19 cellular contexts compared by ENCODE assay signal in genomic region chr19:53907193-53907581, GRCh38. TPM values are rescaled to one million over a fixed set of nuclear protein-coding genes. Genes with fewer than 3 reads are reported as not detected.
A peak's percentile ranks its signal among the peaks of the same experiment; 100 is the strongest.
DNase-seq lines count a peak whose midpoint lies in the region; ATAC-seq and TF ChIP-seq lines count a peak whose summit lies in the region.
"Had no signal": no experiment of that assay in that cellular context is flagged by ENCODE, and none has a peak within 500 bp of the region (broad histone marks: within the 10 kb centered on the region; RNA-seq: fewer than 3 reads in every experiment).

No MANE protein-coding gene starts in this region.

- TF ChIP-seq CTCF in MCF 10A (IDR thresholded peaks at IDR 0.05; ENCODE audit: unreplicated experiment) = no peak
- TF ChIP-seq CTCF in breast epithelium (IDR thresholded peaks at IDR 0.05) = no peak
- no peak for TF ChIP-seq CTCF in brain (conservative IDR thresholded peaks at IDR 0.05)

- H3K4me1 ChIP-seq in breast epithelium (no peaks in the 10 kb centered on the region), mesendoderm (ENCODE audit: control insufficient read depth, low read depth, low read length) (no peaks in the 10 kb centered on the region)
- H3K4me1 ChIP-seq: HAP-1 had no signal

- H3K4me1 Mint-ChIP-seq in MCF 10A (ENCODE audit: insufficient read depth, unreplicated experiment) (peaks cover 7% of the 10 kb centered on the region), brain (peaks cover 57% of the 10 kb centered on the region)
- peaks cover 16% of the 10 kb centered on the region for H3K4me1 Mint-ChIP-seq in activated CD4-positive, alpha-beta T cell treated with anti-CD3 and anti-CD28 coated beads, Interleukin-2, amount 10 ng/mL, durations not matched to agents 7 days and 5 days

- H3K4me3 ChIP-seq in breast epithelium = no peak overlapping the region
- H3K4me3 ChIP-seq in mesendoderm (ENCODE audit: low read length) = no peak overlapping the region
- H3K4me3 ChIP-seq: cardiac muscle cell, left lung, PC-9 had no signal

- H4K8ac ChIP-seq in mesendoderm (ENCODE audit: low read depth, low read length) = no peak overlapping the region

- H3K27ac Mint-ChIP-seq in MCF 10A (ENCODE audit: low read depth, unreplicated experiment) (no peak overlapping the region), brain (peak overlapping the region in 3 of 5 experiments; percentile 53 to 81 (median 55))
- H3K27ac Mint-ChIP-seq in activated CD4-positive, alpha-beta T cell treated with anti-CD3 and anti-CD28 coated beads, Interleukin-2, amount 10 ng/mL, durations not matched to agents 7 days and 5 days = no peak overlapping the region
- H3K27ac Mint-ChIP-seq: activated naive CD8-positive, alpha-beta T cell treated with anti-CD3 and anti-CD28 coated beads, Interleukin-2, amount 50 U/mL, for 24 hours; stimulated activated memory B cell treated with anti-CD40 and anti-IgM and Interleukin-4, amounts not matched to agents 10 μg/mL and 1 μg/mL and 100 μg/mL, for 72 hours had no signal

- H3K27me3 ChIP-seq in breast epithelium = peaks cover 15 to 73% of the 10 kb centered on the region in 2 donors
- peaks cover 5% of the 10 kb centered on the region for H3K27me3 ChIP-seq in mesendoderm (ENCODE audit: insufficient read depth, low read length, poor library complexity)

- POLR2A ChIA-PET in MCF 10A (lab: Yijun Ruan, JAX) = interaction anchor here (0.6 kb wide), 1 partner anchor 493 kb away, joined by 3 read pairs; no protein-coding TSS in a partner anchor
- POLR2A ChIA-PET in activated CD4-positive, alpha-beta T cell treated with anti-CD3 and anti-CD28 coated beads, Interleukin-2, amount 10 ng/mL, durations not matched to agents 7 days and 5 days (lab: Charles Lee) = no interaction called here

- H2BK5ac ChIP-seq in mesendoderm (ENCODE audit: low read length) = no peak overlapping the region

- no peak overlapping the region for H2AK5ac ChIP-seq in mesendoderm (ENCODE audit: low read length)

- intact Hi-C loops in MCF 10A (cut with micrococcal nuclease) (loop anchor here (1.0 to 5.0 kb wide), 2 partner anchors 65 to 117 kb away; no protein-coding TSS in a partner anchor), breast epithelium (cut with DNase I; ENCODE audit: low total_unique reads) (no loop called here)

- no peaks in the 10 kb centered on the region for H3K9me3 ChIP-seq in breast epithelium
- H3K9me3 ChIP-seq: HAP-1, left lung had no signal

- H3K4ac ChIP-seq in mesendoderm (ENCODE audit: low read depth, low read length) = no peak overlapping the region

- no CpG with 5 or more reads among the region's 14 CpGs for WGBS in mesendoderm (ENCODE audit: extremely low coverage, insufficient coverage, low lambda C conversion rate)

- H4K5ac ChIP-seq in mesendoderm (ENCODE audit: low read length) = no peak overlapping the region

- peak overlapping the region; percentile 42 for H3K9ac ChIP-seq in mesendoderm (ENCODE audit: low read length)

- H3K79me1 ChIP-seq in mesendoderm (ENCODE audit: low read length) = no peaks in the 10 kb centered on the region

- H3K4me3 Mint-ChIP-seq in MCF 10A (ENCODE audit: unreplicated experiment) (peak overlapping the region; percentile 28), brain (peak overlapping the region; percentile 72 to 99 (median 79))
- H3K4me3 Mint-ChIP-seq in activated CD4-positive, alpha-beta T cell treated with anti-CD3 and anti-CD28 coated beads, Interleukin-2, amount 10 ng/mL, durations not matched to agents 7 days and 5 days = no peak overlapping the region
- H3K4me3 Mint-ChIP-seq: activated naive CD8-positive, alpha-beta T cell treated with anti-CD3 and anti-CD28 coated beads, Interleukin-2, amount 50 U/mL, for 24 hours; activated T-cell treated with anti-CD3 and anti-CD28 coated beads, Interleukin-2, amount 50 U/mL, for 4 hours; stimulated activated memory B cell treated with anti-CD40 and anti-IgM and Interleukin-4, amounts not matched to agents 10 μg/mL and 1 μg/mL and 100 μg/mL, for 72 hours had no signal

- DNase-seq in MCF 10A (ENCODE audit: unreplicated experiment) (no peak), breast epithelium (ENCODE audit: low spot score in 2 of 2) (no peak), mesendoderm (no peak), NCI-H510A (lab: John Stamatoyannopoulos, UW) (no peak), NCI-H187 (lab: John Stamatoyannopoulos, UW) (no peak)
- DNase-seq in activated CD4-positive, alpha-beta T cell treated with anti-CD3 and anti-CD28 coated beads, Interleukin-2, amount 10 ng/mL, durations not matched to agents 7 days and 5 days = no peak
- DNase-seq: MM.1S had no signal

- H3K27me3 Mint-ChIP-seq in MCF 10A (ENCODE audit: insufficient read depth, unreplicated experiment) = peaks cover 84% of the 10 kb centered on the region
- peaks cover 74% of the 10 kb centered on the region for H3K27me3 Mint-ChIP-seq in brain
- peaks cover 65% of the 10 kb centered on the region for H3K27me3 Mint-ChIP-seq in activated CD4-positive, alpha-beta T cell treated with anti-CD3 and anti-CD28 coated beads, Interleukin-2, amount 10 ng/mL, durations not matched to agents 7 days and 5 days

- peak overlapping the region; percentile 72 for H3K56ac ChIP-seq in mesendoderm (ENCODE audit: low read length)

- H3K9me3 Mint-ChIP-seq in MCF 10A (ENCODE audit: unreplicated experiment) (peaks cover 7% of the 10 kb centered on the region), brain (peaks cover 0 to 8% (median 0%) of the 10 kb centered on the region in 5 experiments)
- H3K9me3 Mint-ChIP-seq in activated CD4-positive, alpha-beta T cell treated with anti-CD3 and anti-CD28 coated beads, Interleukin-2, amount 10 ng/mL, durations not matched to agents 7 days and 5 days = no peaks in the 10 kb centered on the region
- H3K9me3 Mint-ChIP-seq: activated naive CD8-positive, alpha-beta T cell treated with anti-CD3 and anti-CD28 coated beads, Interleukin-2, amount 50 U/mL, for 24 hours; activated T-cell treated with anti-CD3 and anti-CD28 coated beads, Interleukin-2, amount 50 U/mL, for 4 hours had no signal

- BruUV-seq in MCF 10A (replicated peaks; lab: Mats Ljungman, UMichigan) = no TSS peak

- TF ChIP-seq POLR2A in breast epithelium (IDR thresholded peaks at IDR 0.05) = no peak

- H3K36me3 ChIP-seq in breast epithelium = no peaks in the 10 kb centered on the region
- H3K36me3 ChIP-seq in mesendoderm (ENCODE audit: control insufficient read depth, insufficient read depth, low read length) = no peaks in the 10 kb centered on the region
- H3K36me3 ChIP-seq: cardiac muscle cell, HAP-1, left lung, spleen had no signal

- CTCF ChIA-PET in MCF 10A (lab: Yijun Ruan, JAX) = interaction anchor here (0.6 to 1.6 kb wide), 16 partner anchors 10 to 1756 kb away, joined by 3 to 10 read pairs (median 3); no protein-coding TSS in a partner anchor
- CTCF ChIA-PET in activated CD4-positive, alpha-beta T cell treated with anti-CD3 and anti-CD28 coated beads, Interleukin-2, amount 10 ng/mL, durations not matched to agents 7 days and 5 days (lab: Charles Lee) = interaction anchor here (0.6 kb wide), 2 partner anchors 139 to 509 kb away, joined by 3 to 6 read pairs; no protein-coding TSS in a partner anchor

- H3K36me3 Mint-ChIP-seq in MCF 10A (ENCODE audit: insufficient read depth, unreplicated experiment) = peaks cover 6% of the 10 kb centered on the region
- H3K36me3 Mint-ChIP-seq in brain = peaks cover 6% of the 10 kb centered on the region
- no peaks in the 10 kb centered on the region for H3K36me3 Mint-ChIP-seq in activated CD4-positive, alpha-beta T cell treated with anti-CD3 and anti-CD28 coated beads, Interleukin-2, amount 10 ng/mL, durations not matched to agents 7 days and 5 days (ENCODE audit: low read depth)

- H2BK15ac ChIP-seq in mesendoderm (replicated peaks; ENCODE audit: low read depth) = no peak overlapping the region

- H3K4me2 ChIP-seq in mesendoderm (ENCODE audit: low read length) = peak overlapping the region; percentile 44
- H3K4me2 ChIP-seq: PC-9 had no signal

- H2BK120ac ChIP-seq in mesendoderm (ENCODE audit: low read depth, low read length) = no peak overlapping the region

- no peak overlapping the region for H3K27ac ChIP-seq in breast epithelium
- no peak overlapping the region for H3K27ac ChIP-seq in mesendoderm (ENCODE audit: low read depth, low read length)
- H3K27ac ChIP-seq: cardiac muscle cell, left lung, PC-9, spleen had no signal

- H3K79me2 ChIP-seq in mesendoderm (ENCODE audit: control insufficient read depth, insufficient read depth, low read length) = no peaks in the 10 kb centered on the region

- H3K18ac ChIP-seq in mesendoderm (ENCODE audit: low read length) = no peak overlapping the region

- peak overlapping the region; percentile 38 for H3K23ac ChIP-seq in mesendoderm (ENCODE audit: low read length)

- no peak for ATAC-seq in GM21381 (IDR thresholded peaks at IDR 0.05; ENCODE audit: unreplicated experiment)
- ATAC-seq: stimulated activated memory B cell treated with anti-CD40 and anti-IgM and Interleukin-4, amounts not matched to agents 10 μg/mL and 1 μg/mL and 100 μg/mL, for 72 hours had no signal

RNA-seq across cellular contexts. Expression of gene CACNG7, which starts 1.9 kb away (rescaled TPM):
- total RNA-seq in MCF 10A (2022) (not detected in 2 replicates), breast epithelium (not detected)
- 27.2 TPM for polyA plus RNA-seq in brain (ENCODE audit: insufficient read depth, low read depth, low replicate concordance)
- polyA plus RNA-seq in mesendoderm (2013, experiment 1 of 2) = 5.9 TPM
- polyA plus RNA-seq in mesendoderm (2013, experiment 2 of 2) = 5.7 TPM
- not detected for total RNA-seq in activated CD4-positive, alpha-beta T cell treated with anti-CD3 and anti-CD28 coated beads, Interleukin-2, amount 10 ng/mL, durations not matched to agents 7 days and 5 days
- total RNA-seq: activated T-cell treated with anti-CD3 and anti-CD28 coated beads, Interleukin-2, amount 50 U/mL, for 4 hours; CD8-positive, alpha-beta memory T cell; left lung; PC-9; posterior vena cava; spleen had no signal
- polyA plus RNA-seq: CD8-positive, alpha-beta memory T cell; spleen had no signal

RNA-seq across cellular contexts. Expression of gene PRKCG, which starts 25.2 kb away (rescaled TPM):
- not detected in 2 replicates for total RNA-seq in MCF 10A (2022)
- total RNA-seq in breast epithelium = not detected
- 18.1 TPM for polyA plus RNA-seq in brain (ENCODE audit: insufficient read depth, low read depth, low replicate concordance)
- 1.8 TPM for polyA plus RNA-seq in mesendoderm (2013, experiment 1 of 2)
- polyA plus RNA-seq in mesendoderm (2013, experiment 2 of 2) = 2.0 TPM
- under 1 TPM; 0.40 to 0.45 TPM for total RNA-seq in activated CD4-positive, alpha-beta T cell treated with anti-CD3 and anti-CD28 coated beads, Interleukin-2, amount 10 ng/mL, durations not matched to agents 7 days and 5 days
- total RNA-seq: activated T-cell treated with anti-CD3 and anti-CD28 coated beads, Interleukin-2, amount 50 U/mL, for 4 hours; CD8-positive, alpha-beta memory T cell; left lung had no signal
- polyA plus RNA-seq: CD8-positive, alpha-beta memory T cell; spleen had no signal

RNA-seq across cellular contexts. Expression of gene MYADM, which starts 39.5 kb away (rescaled TPM):
- total RNA-seq in MCF 10A (2022) = 39.0 and 43.3 TPM in 2 replicates
- 10 to 100 TPM; 30.2 to 54.6 (median 41.9) TPM for total RNA-seq in breast epithelium
- polyA plus RNA-seq in brain (ENCODE audit: insufficient read depth, low read depth, low replicate concordance) = 49.7 TPM
- 133 TPM for polyA plus RNA-seq in mesendoderm (2013, experiment 1 of 2)
- polyA plus RNA-seq in mesendoderm (2013, experiment 2 of 2) = 128 TPM
- 100 to 1,000 TPM; 107 to 122 TPM for total RNA-seq in activated CD4-positive, alpha-beta T cell treated with anti-CD3 and anti-CD28 coated beads, Interleukin-2, amount 10 ng/mL, durations not matched to agents 7 days and 5 days

RNA-seq across cellular contexts. Expression of gene CACNG8, which starts 55.5 kb away (rescaled TPM):
- total RNA-seq in MCF 10A (2022) (0.16 TPM in 1 of 2 replicates, not detected in the other), breast epithelium (under 1 TPM in 1 of 3 donors, not detected in 2; under 0.01 TPM)
- polyA plus RNA-seq in brain (ENCODE audit: insufficient read depth, low read depth, low replicate concordance) = 4.3 TPM
- polyA plus RNA-seq in mesendoderm (2013, experiment 1 of 2) = 0.39 TPM
- 0.42 TPM for polyA plus RNA-seq in mesendoderm (2013, experiment 2 of 2)
- not detected for total RNA-seq in activated CD4-positive, alpha-beta T cell treated with anti-CD3 and anti-CD28 coated beads, Interleukin-2, amount 10 ng/mL, durations not matched to agents 7 days and 5 days
- total RNA-seq: activated T-cell treated with anti-CD3 and anti-CD28 coated beads, Interleukin-2, amount 50 U/mL, for 4 hours; CD8-positive, alpha-beta memory T cell had no signal
- polyA plus RNA-seq: CD8-positive, alpha-beta memory T cell had no signal

Comparison
In these comparisons a context has a peak if more than half of its experiments do, and no peak if none do; other contexts are left out.
1. H3K27ac Mint-ChIP-seq: peak in brain (3 of 5); none in MCF 10A (single experiment) and activated CD4-positive, alpha-beta T cell treated with anti-CD3 and anti-CD28 coated beads, Interleukin-2, amount 10 ng/mL, durations not matched to agents 7 days and 5 days (single experiment).